Comparison of ENCODE assay signal across 24 cellular contexts in the genomic region with DNA sequence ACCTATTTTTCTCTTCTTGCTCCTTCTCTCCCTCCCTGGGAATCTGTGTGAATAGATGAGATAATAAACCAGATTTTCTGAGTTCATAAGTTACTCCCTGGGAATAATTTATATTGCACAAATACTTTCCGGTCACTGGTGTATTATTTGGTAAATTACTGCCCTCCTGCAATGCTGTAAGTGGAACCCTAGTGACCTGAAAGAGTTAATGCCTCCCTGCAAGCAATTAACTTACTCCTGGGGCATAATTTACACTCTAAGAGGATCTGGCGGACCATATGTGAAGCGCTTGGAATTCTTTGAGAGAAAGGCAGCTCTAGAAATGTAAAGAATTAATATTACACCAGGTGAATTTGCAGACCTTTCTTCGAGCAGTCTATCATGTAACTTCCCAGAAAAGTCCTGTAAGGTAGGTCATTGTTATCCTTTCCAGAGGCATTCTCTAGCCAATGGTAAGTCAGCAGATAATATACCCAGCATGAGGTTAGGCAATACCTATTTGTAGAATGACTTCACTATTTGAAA. TPM values are rescaled to one million over a fixed set of nuclear protein-coding genes. Genes with fewer than 3 reads are reported as not detected.
"Had no signal": no experiment of that assay in that cellular context is flagged by ENCODE, and none has a peak within 500 bp of the region (broad histone marks: within the 10 kb centered on the region; RNA-seq: fewer than 3 reads in every experiment).

No MANE protein-coding gene starts in this region.

- H3K9me3 ChIP-seq: gastroesophageal sphincter, thyroid gland had no signal

- H3K4me3 ChIP-seq: gastroesophageal sphincter, lung, thyroid gland had no signal

- ATAC-seq: activated CD4-positive, CD25-positive, alpha-beta regulatory T cell treated with anti-CD3 and anti-CD28 coated beads, Interleukin-2, amount 50 U/mL, for 24 hours; esophagus mucosa; gastroesophageal sphincter; left colon had no signal

- H3K4me3 Mint-ChIP-seq: activated naive CD4-positive, alpha-beta T cell treated with anti-CD3 and anti-CD28 coated beads, Interleukin-2, amount 50 U/mL, for 24 hours; nephron had no signal

- H3K4me1 Mint-ChIP-seq: activated naive CD4-positive, alpha-beta T cell treated with anti-CD3 and anti-CD28 coated beads, Interleukin-2, amount 50 U/mL, for 24 hours had no signal

- H3K4me1 ChIP-seq: gastroesophageal sphincter, thyroid gland had no signal

- H3K36me3 Mint-ChIP-seq: activated naive CD4-positive, alpha-beta T cell treated with anti-CD3 and anti-CD28 coated beads, Interleukin-2, amount 50 U/mL, for 24 hours had no signal

- H3K27me3 ChIP-seq: gastroesophageal sphincter, thyroid gland had no signal

- H3K27ac ChIP-seq: gastroesophageal sphincter, thyroid gland had no signal

- H3K9me3 Mint-ChIP-seq: activated naive CD4-positive, alpha-beta T cell treated with anti-CD3 and anti-CD28 coated beads, Interleukin-2, amount 50 U/mL, for 24 hours; nephron had no signal

- H3K27ac Mint-ChIP-seq: activated naive CD4-positive, alpha-beta T cell treated with anti-CD3 and anti-CD28 coated beads, Interleukin-2, amount 50 U/mL, for 24 hours; nephron had no signal

- H3K36me3 ChIP-seq: gastroesophageal sphincter, thyroid gland had no signal

- DNase-seq: activated CD4-positive, alpha-beta T cell treated with anti-CD3 and anti-CD28 coated beads, Interleukin-2, amount 50 U/mL, for 1 hour; activated CD8-positive, alpha-beta memory T cell treated with anti-CD3 and anti-CD28 coated beads, Interleukin-2, amount 50 U/mL, for 4 hours; activated effector memory CD4-positive, alpha-beta T cell treated with anti-CD3 and anti-CD28 coated beads, Interleukin-2, amount 50 U/mL, for 16 hours; activated T-cell treated with anti-CD3 and anti-CD28 coated beads, Interleukin-2, amount 50 U/mL, for 48 hours; effector CD4-positive, alpha-beta T cell; left colon; midbrain; nucleus accumbens; posterior cingulate gyrus; retina; stimulated activated CD8-positive, alpha-beta memory T cell treated with anti-CD3 and anti-CD28 coated beads, Interleukin-4, amount 100 ng/mL, for 48 hours; stimulated activated naive CD4-positive, alpha-beta T cell treated with Interleukin-2 at 50 U/mL for 16 hours; T1000; thyroid gland had no signal

- FAIRE-seq: astrocyte, islet of Langerhans had no signal

RNA-seq across cellular contexts. Expression of gene GDNF, which starts 7.0 kb away (rescaled TPM):
- total RNA-seq: cerebellum; lung; T-helper 1 cell treated with Interleukin-12 subunit alpha and Interleukin-12 subunit beta and Interleukin-4 antibody, amounts not matched to agents 30 ng/mL and 1 ng/mL, for 36 hours; thyroid gland had no signal
